9 cellular contexts compared by ENCODE assay signal in genomic region chr14:100076133-100076532, GRCh38. TPM values are rescaled to one million over a fixed set of nuclear protein-coding genes. Genes with fewer than 3 reads are reported as not detected.
DNase-seq lines count a peak whose midpoint lies in the region; ATAC-seq and TF ChIP-seq lines count a peak whose summit lies in the region.
"Had no signal": no experiment of that assay in that cellular context is flagged by ENCODE, and none has a peak within 500 bp of the region (broad histone marks: within the 10 kb centered on the region; RNA-seq: fewer than 3 reads in every experiment).

No MANE protein-coding gene starts in this region.

- peak in 2 of 5 donors; percentile 35 to 63 for DNase-seq in CD4-positive, alpha-beta memory T cell
- DNase-seq in SW480 (ENCODE audit: low spot score) (peak; percentile 33), epithelial cell of esophagus (ENCODE audit: low read depth) (no peak), neural crest cell (ENCODE audit: low read depth, low spot score) (no peak), NCI-H2171 treated with DMSO at 0.1 percent for 48 hours (lab: John Stamatoyannopoulos, UW) (no peak), HPDE6-E6E7 (ENCODE audit: extremely low spot score) (no peak), cortex of kidney (lab: John Stamatoyannopoulos, UW) (no peak)

- ATAC-seq in HG02678 (IDR thresholded peaks at IDR 0.05; ENCODE audit: unreplicated experiment): peak; percentile 30

- POLR2A ChIA-PET in CD4-positive, alpha-beta memory T cell (lab: Charles Lee; ENCODE audit: partially characterized antibody): interaction anchor here (0.8 to 22.7 kb wide), 6 partner anchors 8 to 117 kb away, joined by 3 to 1011 read pairs (median 6); partner anchors contain the start of gene EVL

- intact Hi-C loops in CD4-positive, alpha-beta memory T cell (cut with micrococcal nuclease): loop anchor here (1.0 kb wide), 1 partner anchor 32 kb away; no protein-coding TSS in a partner anchor

- peaks cover 34% of the 10 kb centered on the region for H3K36me3 ChIP-seq in CD4-positive, alpha-beta memory T cell (ENCODE audit: insufficient read depth, low read length)
- H3K36me3 ChIP-seq: tibial artery had no signal

- no peaks in the 10 kb centered on the region for H3K27me3 ChIP-seq in CD4-positive, alpha-beta memory T cell (ENCODE audit: insufficient read depth, low read length)
- H3K27me3 ChIP-seq: tibial artery had no signal

- H3K27ac ChIP-seq in CD4-positive, alpha-beta memory T cell (ENCODE audit: low read depth, low read length): peak overlapping the region; percentile 81
- H3K27ac ChIP-seq: tibial artery had no signal

- CTCF ChIA-PET in CD4-positive, alpha-beta memory T cell (lab: Charles Lee; ENCODE audit: partially characterized antibody): interaction anchor here (1.2 to 49.4 kb wide), 4 partner anchors 2 to 18 kb away, joined by 3 to 1350 read pairs (median 677); partner anchors contain the start of gene EVL

- H3K27me3 Mint-ChIP-seq in CD4-positive, alpha-beta memory T cell: no peaks in the 10 kb centered on the region
- no peaks in the 10 kb centered on the region for H3K27me3 Mint-ChIP-seq in neural crest cell (ENCODE audit: low read depth)

- peak overlapping the region; percentile 71 to 89 (median 87) for H3K4me3 Mint-ChIP-seq in CD4-positive, alpha-beta memory T cell
- H3K4me3 Mint-ChIP-seq in neural crest cell: no peak overlapping the region

- TF ChIP-seq CTCF in epithelial cell of esophagus (IDR thresholded peaks at IDR 0.05; ENCODE audit: insufficient read depth, low read depth, low read length, missing control alignments) (peak; percentile 18), neural crest cell (conservative IDR thresholded peaks at IDR 0.05) (peak; percentile 27)

- H3K9me3 ChIP-seq in CD4-positive, alpha-beta memory T cell (ENCODE audit: control insufficient read depth in 1 of 2, low read length in 2 of 2): no peaks in the 10 kb centered on the region
- H3K9me3 ChIP-seq: tibial artery had no signal

- peaks cover 100% of the 10 kb centered on the region for H3K4me1 ChIP-seq in CD4-positive, alpha-beta memory T cell (ENCODE audit: insufficient read depth, low read length)

- H3K4me3 ChIP-seq in CD4-positive, alpha-beta memory T cell (ENCODE audit: low read length in 2 of 2): peak overlapping the region in 1 of 2 donors; percentile 15
- H3K4me3 ChIP-seq in epithelial cell of esophagus (ENCODE audit: low read length): no peak overlapping the region
- H3K4me3 ChIP-seq: tibial artery had no signal

- H3K27ac Mint-ChIP-seq in CD4-positive, alpha-beta memory T cell: peak overlapping the region; percentile 91 to 99 (median 95)
- no peak overlapping the region for H3K27ac Mint-ChIP-seq in neural crest cell (ENCODE audit: unreplicated experiment)

- peaks cover 64 to 78% of the 10 kb centered on the region in 2 donors for H3K36me3 Mint-ChIP-seq in CD4-positive, alpha-beta memory T cell
- no peaks in the 10 kb centered on the region for H3K36me3 Mint-ChIP-seq in neural crest cell (ENCODE audit: low read depth)

- peaks cover 78 to 99% (median 90%) of the 10 kb centered on the region in 4 donors for H3K4me1 Mint-ChIP-seq in CD4-positive, alpha-beta memory T cell
- H3K4me1 Mint-ChIP-seq in neural crest cell: peaks cover 55% of the 10 kb centered on the region

- H3K9me3 Mint-ChIP-seq in CD4-positive, alpha-beta memory T cell: peaks cover 0 to 2% (median 0%) of the 10 kb centered on the region in 8 donors
- H3K9me3 Mint-ChIP-seq in neural crest cell: no peaks in the 10 kb centered on the region

RNA-seq across cellular contexts. Expression of gene EVL, which starts 10.9 kb away (rescaled TPM):
- total RNA-seq in CD4-positive, alpha-beta memory T cell: 1,000 to 10,000 TPM; 1,287 to 1,352 TPM
- polyA plus RNA-seq in CD4-positive, alpha-beta memory T cell: 100 to 1,000 TPM in 1 of 2 donors, 10 to 100 TPM in 1; 81.8 to 147 TPM
- total RNA-seq in neural crest cell: 197 and 218 TPM in 2 replicates
